8 cellular contexts compared by ENCODE assay signal in genomic region chr18:35497006-35497333, GRCh38. TPM values are rescaled to one million over a fixed set of nuclear protein-coding genes. Genes with fewer than 3 reads are reported as not detected.
DNase-seq lines count a peak whose midpoint lies in the region; ATAC-seq and TF ChIP-seq lines count a peak whose summit lies in the region.

No MANE protein-coding gene starts in this region.

- DNase-seq in activated T-cell treated with anti-CD3 and anti-CD28 coated beads, Interleukin-2, amount 50 U/mL, for 24 hours: no peak
- DNase-seq in activated T-cell treated with anti-CD3 and anti-CD28 coated beads for 4 hours (no peak), RWPE2 (ENCODE audit: low spot score) (no peak), nephron progenitor cell (no peak), NCI-H226 (no peak), middle frontal gyrus (ENCODE audit: extremely low spot score, low spot score) (no peak)

- H3K4me3 Mint-ChIP-seq in activated T-cell treated with anti-CD3 and anti-CD28 coated beads, Interleukin-2, amount 50 U/mL, for 24 hours: peak overlapping the region; percentile 97
- H3K4me3 Mint-ChIP-seq in nephron progenitor cell: peak overlapping the region; percentile 96

- H3K4me3 ChIP-seq in RWPE2 (ENCODE audit: severe bottlenecking) (peak overlapping the region; percentile 42), esophagus (ENCODE audit: low read depth in 1 of 2, low read length in 2 of 2) (peak overlapping the region; percentile 60 to 63)

- H3K9me3 ChIP-seq in RWPE2 (ENCODE audit: severe bottlenecking) (no peaks in the 10 kb centered on the region), esophagus (ENCODE audit: control insufficient read depth in 2 of 2, insufficient read depth in 1 of 2, low read depth in 1 of 2, low read length in 1 of 2) (no peaks in the 10 kb centered on the region)

- peaks cover 22% of the 10 kb centered on the region for H3K4me1 ChIP-seq in RWPE2 (ENCODE audit: insufficient read depth, poor library complexity, severe bottlenecking)
- peaks cover 0 to 2% of the 10 kb centered on the region in 2 donors for H3K4me1 ChIP-seq in esophagus (ENCODE audit: control insufficient read depth in 2 of 2, insufficient read depth in 2 of 2, low read length in 1 of 2)

- H3K4me1 Mint-ChIP-seq in activated T-cell treated with anti-CD3 and anti-CD28 coated beads, Interleukin-2, amount 50 U/mL, for 24 hours (ENCODE audit: low read depth): peaks cover 43% of the 10 kb centered on the region
- peaks cover 45% of the 10 kb centered on the region for H3K4me1 Mint-ChIP-seq in nephron progenitor cell

- ATAC-seq in HG02973 (IDR thresholded peaks at IDR 0.05; ENCODE audit: unreplicated experiment): peak; percentile 8
- ATAC-seq in RWPE2 (ENCODE audit: low read depth): peak; percentile 15

- peaks cover 14% of the 10 kb centered on the region for H3K36me3 Mint-ChIP-seq in activated T-cell treated with anti-CD3 and anti-CD28 coated beads, Interleukin-2, amount 50 U/mL, for 24 hours (ENCODE audit: low read depth)
- no peaks in the 10 kb centered on the region for H3K36me3 Mint-ChIP-seq in nephron progenitor cell (ENCODE audit: low read depth)

- no peaks in the 10 kb centered on the region; the same call in 1 of the 2 replicates for H3K36me3 ChIP-seq in RWPE2 (ENCODE audit: low read depth)
- no peaks in the 10 kb centered on the region for H3K36me3 ChIP-seq in esophagus (ENCODE audit: control insufficient read depth in 2 of 2, insufficient read depth in 2 of 2, low read length in 1 of 2)

- H3K27me3 Mint-ChIP-seq in activated T-cell treated with anti-CD3 and anti-CD28 coated beads, Interleukin-2, amount 50 U/mL, for 24 hours: no peaks in the 10 kb centered on the region
- H3K27me3 Mint-ChIP-seq in nephron progenitor cell (ENCODE audit: low read depth, poor library complexity): no peaks in the 10 kb centered on the region

- WGBS in esophagus, 2 donors: 1 to 5% methylated on average over 3 of the region's 3 CpGs

- TF ChIP-seq CTCF in RWPE2 (IDR thresholded peaks at IDR 0.05; ENCODE audit: poor library complexity, severe bottlenecking) (no peak), nephron progenitor cell (IDR thresholded peaks at IDR 0.05) (no peak)

- H3K27ac ChIP-seq in RWPE2 (ENCODE audit: poor library complexity, severe bottlenecking) (peak overlapping the region; percentile 74), esophagus (ENCODE audit: low read depth in 2 of 2, low read length in 1 of 2) (peak overlapping the region; percentile 96 to 100)

- H3K9me3 Mint-ChIP-seq in activated T-cell treated with anti-CD3 and anti-CD28 coated beads, Interleukin-2, amount 50 U/mL, for 24 hours: no peaks in the 10 kb centered on the region
- no peaks in the 10 kb centered on the region for H3K9me3 Mint-ChIP-seq in nephron progenitor cell

- peak overlapping the region; percentile 100 for H3K27ac Mint-ChIP-seq in activated T-cell treated with anti-CD3 and anti-CD28 coated beads, Interleukin-2, amount 50 U/mL, for 24 hours
- peak overlapping the region; percentile 99 for H3K27ac Mint-ChIP-seq in nephron progenitor cell

- H3K27me3 ChIP-seq in RWPE2 (ENCODE audit: insufficient read depth, poor library complexity, severe bottlenecking) (no peaks in the 10 kb centered on the region), esophagus (ENCODE audit: control insufficient read depth in 1 of 2, insufficient read depth in 2 of 2, low read length in 2 of 2) (no peaks in the 10 kb centered on the region)

RNA-seq across cellular contexts. Expression of gene INO80C, which starts 0.8 kb away (rescaled TPM):
- 10 to 100 TPM; 58.3 to 70.6 TPM for polyA plus RNA-seq in esophagus
